ENCODE assay signal across 9 cellular contexts in the genomic region with DNA sequence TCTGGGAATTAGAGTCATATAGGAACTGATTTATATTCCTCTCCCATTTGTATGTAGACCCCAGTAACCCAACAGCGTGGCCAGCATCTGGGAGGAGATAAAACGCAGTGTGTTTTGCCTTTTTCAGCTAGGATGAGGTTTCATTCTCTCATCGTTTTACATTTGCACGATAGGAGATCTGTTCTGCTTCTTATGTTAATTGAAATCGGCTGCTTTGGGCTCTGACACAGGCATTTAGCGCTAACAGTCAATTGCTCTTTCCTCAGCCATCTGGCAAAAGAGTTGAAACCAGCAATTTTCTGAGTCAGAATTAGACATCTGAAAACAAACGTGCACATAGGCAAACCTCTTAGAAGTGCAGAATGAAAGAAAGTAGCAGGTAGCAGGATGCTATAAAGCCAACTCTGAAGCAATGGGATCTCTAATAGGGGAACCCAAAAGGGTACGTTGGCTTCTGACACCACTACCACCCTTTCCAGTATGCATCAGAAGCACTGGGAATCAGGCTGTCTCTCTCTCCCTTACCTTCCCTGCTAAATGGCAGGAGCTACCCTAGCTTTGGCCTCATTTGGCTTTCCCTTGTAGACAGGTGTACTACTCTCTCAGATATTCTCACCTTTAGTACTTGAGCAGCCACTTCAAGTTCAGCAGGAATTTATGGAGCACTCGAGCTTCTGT.
DNase-seq lines count a peak whose midpoint lies in the region; ATAC-seq and TF ChIP-seq lines count a peak whose summit lies in the region.
"Had no signal": no experiment of that assay in that cellular context is flagged by ENCODE, and none has a peak within 500 bp of the region (broad histone marks: within the 10 kb centered on the region; RNA-seq: fewer than 3 reads in every experiment).

No MANE protein-coding gene starts in this region.

- H3K9me3 ChIP-seq in HAP-1 (no peaks in the 10 kb centered on the region; the same call in 1 of the 2 replicates), NT2/D1 (ENCODE audit: insufficient read depth, low read length) (peaks cover 13% of the 10 kb centered on the region)
- H3K9me3 ChIP-seq: ascending aorta had no signal

- H3K9ac ChIP-seq in NT2/D1 (ENCODE audit: insufficient read length, low read depth): peak overlapping the region; percentile 3

- H3K36me3 ChIP-seq in HAP-1 (replicated peaks) (no peaks in the 10 kb centered on the region), NT2/D1 (ENCODE audit: insufficient read depth, insufficient read length, low read length) (no peaks in the 10 kb centered on the region)
- H3K36me3 ChIP-seq: ascending aorta had no signal

- TF ChIP-seq CTCF in GM20000 (IDR thresholded peaks at IDR 0.05; ENCODE audit: extremely low read depth, missing control alignments): no peak

- no peak for ATAC-seq in HG02759 (IDR thresholded peaks at IDR 0.05; ENCODE audit: unreplicated experiment)

- in situ Hi-C loops in HAP-1 (cut with MboI; ENCODE audit: low sequenced_read_pairs): no loop called here

- H3K4me3 ChIP-seq in HAP-1: no peak overlapping the region
- H3K4me3 ChIP-seq in NT2/D1 (ENCODE audit: insufficient read length, low read depth): no peak overlapping the region
- H3K4me3 ChIP-seq: ascending aorta had no signal

- peak; percentile 12 for DNase-seq in COLO668 (lab: John Stamatoyannopoulos, UW; ENCODE audit: unreplicated experiment)
- DNase-seq in HAP-1 (ENCODE audit: low spot score in 2 of 2): peak; percentile 14 to 26
- DNase-seq in NT2/D1 (ENCODE audit: low read depth, low spot score): peak; percentile 46
- DNase-seq in iPS-NIHi11 (ENCODE audit: low spot score): peak; percentile 22
- DNase-seq in GDM1 (lab: John Stamatoyannopoulos, UW): no peak
- no peak for DNase-seq in GM20000 (ENCODE audit: low spot score)
- no peak for DNase-seq in cardiac septum (ENCODE audit: low spot score)

- intact Hi-C loops in cardiac septum (cut with DNase I): no loop called here

- H3K27me3 ChIP-seq in HAP-1 (ENCODE audit: low read depth) (no peaks in the 10 kb centered on the region), NT2/D1 (ENCODE audit: insufficient read depth, insufficient read length) (no peaks in the 10 kb centered on the region)
- H3K27me3 ChIP-seq: ascending aorta had no signal

- H3K4me1 ChIP-seq in HAP-1: peaks cover 8% of the 10 kb centered on the region; the same call in 1 of the 2 replicates
- H3K4me1 ChIP-seq in NT2/D1 (ENCODE audit: insufficient read depth, insufficient read length): no peaks in the 10 kb centered on the region

Comparison
In these comparisons a context has a peak if more than half of its experiments do, and no peak if none do; other contexts are left out.
1. DNase-seq: peak in COLO668 (single experiment), HAP-1 (2 of 2), NT2/D1 (single experiment) and iPS-NIHi11 (single experiment); none in GDM1 (single experiment), GM20000 (single experiment) and cardiac septum (single experiment).